ENCODE assay signal across 9 cellular contexts in the genomic region with DNA sequence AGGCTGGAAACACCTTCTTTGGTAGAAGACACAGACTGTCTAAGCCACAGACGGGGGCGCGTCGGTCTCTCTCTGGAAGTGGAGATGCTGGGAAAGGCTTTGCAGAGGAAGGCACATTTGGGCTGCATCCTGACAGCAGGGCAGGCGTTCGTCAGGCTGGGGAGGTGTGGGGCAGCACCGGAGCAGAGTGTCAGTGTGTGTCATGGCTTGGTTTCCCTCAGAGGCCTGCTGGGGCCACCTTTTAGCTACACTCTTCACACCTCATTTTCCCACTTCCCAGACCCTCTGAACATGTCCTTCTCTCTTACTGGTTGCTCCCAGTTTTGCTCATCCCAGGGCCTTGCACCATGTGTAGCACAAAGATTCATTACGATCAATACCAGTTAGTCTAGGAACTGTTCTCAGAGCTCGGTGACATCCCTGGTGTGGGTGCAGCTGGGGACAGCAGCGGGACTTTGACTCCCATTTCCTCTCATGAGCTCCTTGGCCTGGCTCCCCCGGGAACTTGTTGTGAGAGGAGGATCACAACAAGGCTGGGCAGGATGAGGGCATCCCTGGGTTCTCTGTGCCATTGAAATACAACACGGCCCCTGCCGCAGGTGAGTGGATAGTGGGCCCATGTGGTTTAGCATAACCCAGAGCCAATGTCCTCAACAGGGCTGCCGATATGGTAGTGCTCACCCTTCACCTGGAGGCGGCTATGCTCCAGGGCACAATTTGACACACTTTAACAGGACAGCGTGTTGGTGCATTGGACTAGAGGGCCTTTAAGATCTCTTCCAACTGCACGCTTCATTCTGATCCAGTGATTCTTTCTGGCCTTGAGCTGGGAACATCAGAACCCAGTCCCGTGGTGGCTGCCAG. TPM values are rescaled to one million over a fixed set of nuclear protein-coding genes. Genes with fewer than 3 reads are reported as not detected.
A peak's percentile ranks its signal among the peaks of the same experiment; 100 is the strongest.
DNase-seq lines count a peak whose midpoint lies in the region; ATAC-seq and TF ChIP-seq lines count a peak whose summit lies in the region.
"Had no signal": no experiment of that assay in that cellular context is flagged by ENCODE, and none has a peak within 500 bp of the region (broad histone marks: within the 10 kb centered on the region; RNA-seq: fewer than 3 reads in every experiment).

No MANE protein-coding gene starts in this region.

- H3K9me3 ChIP-seq in testis, result no peaks in the 10 kb centered on the region
- H3K9me3 ChIP-seq in hepatocyte (ENCODE audit: low read depth), result no peaks in the 10 kb centered on the region

- H3K9me3 Mint-ChIP-seq in activated naive CD4-positive, alpha-beta T cell treated with anti-CD3 and anti-CD28 coated beads, Interleukin-2, amount 50 U/mL, for 24 hours, result no peaks in the 10 kb centered on the region
- no peaks in the 10 kb centered on the region for H3K9me3 Mint-ChIP-seq in activated CD4-positive, alpha-beta memory T cell treated with anti-CD3 and anti-CD28 coated beads, Interleukin-2, amount 10 ng/mL, durations not matched to agents 7 days and 5 days

- no peak overlapping the region for H2AFZ ChIP-seq in hepatocyte

- H3K36me3 ChIP-seq in testis (ENCODE audit: low read depth, missing control alignments), result no peaks in the 10 kb centered on the region
- no peaks in the 10 kb centered on the region for H3K36me3 ChIP-seq in hepatocyte (replicated peaks; ENCODE audit: insufficient read depth, low read depth)
- H3K36me3 ChIP-seq: WERI-Rb-1 had no signal

- no peaks in the 10 kb centered on the region for H3K36me3 Mint-ChIP-seq in activated naive CD4-positive, alpha-beta T cell treated with anti-CD3 and anti-CD28 coated beads, Interleukin-2, amount 50 U/mL, for 24 hours
- H3K36me3 Mint-ChIP-seq in activated CD4-positive, alpha-beta memory T cell treated with anti-CD3 and anti-CD28 coated beads, Interleukin-2, amount 10 ng/mL, durations not matched to agents 7 days and 5 days (ENCODE audit: low read depth), result no peaks in the 10 kb centered on the region

- H3K27me3 ChIP-seq in testis, result no peaks in the 10 kb centered on the region
- no peaks in the 10 kb centered on the region for H3K27me3 ChIP-seq in hepatocyte

- TF ChIP-seq CTCF in testis (IDR thresholded peaks at IDR 0.05) (no peak), hepatocyte (IDR thresholded peaks at IDR 0.05; ENCODE audit: poor library complexity) (no peak)

- POLR2A ChIA-PET in activated CD4-positive, alpha-beta memory T cell treated with anti-CD3 and anti-CD28 coated beads, Interleukin-2, amount 10 ng/mL, durations not matched to agents 7 days and 5 days (lab: Charles Lee), result interaction anchor here (1.2 to 2.5 kb wide), 7 partner anchors 9 to 54 kb away, joined by 4 to 11 read pairs (median 9); a partner anchor contains a TSS

- peaks cover 16% of the 10 kb centered on the region for H3K4me1 ChIP-seq in testis
- peaks cover 12% of the 10 kb centered on the region for H3K4me1 ChIP-seq in hepatocyte (ENCODE audit: insufficient read depth)

- DNase-seq in activated naive CD4-positive, alpha-beta T cell (lab: John Stamatoyannopoulos, UW), result no peak
- DNase-seq in activated CD4-positive, alpha-beta memory T cell treated with anti-CD3 and anti-CD28 coated beads, Interleukin-2, amount 10 ng/mL, durations not matched to agents 7 days and 5 days, result no peak
- DNase-seq in testis (peak; percentile 55), hepatocyte (ENCODE audit: low spot score) (no peak), NCI-H187 treated with DMSO at 0.1 percent for 48 hours (lab: John Stamatoyannopoulos, UW) (no peak), erythroblast (lab: John Stamatoyannopoulos, UW) (no peak)

- no peak for TF ChIP-seq POLR2A in testis (IDR thresholded peaks at IDR 0.05)
- TF ChIP-seq POLR2A in erythroblast (IDR thresholded peaks at IDR 0.05; ENCODE audit: low read length), result no peak

- intact Hi-C loops in testis (cut with DNase I; ENCODE audit: low total_unique reads), result no loop called here

- H3K4me3 ChIP-seq in testis, result no peak overlapping the region
- no peak overlapping the region for H3K4me3 ChIP-seq in hepatocyte

- peak overlapping the region in 1 of 2 donors; percentile 70 for H3K27ac ChIP-seq in testis
- no peak overlapping the region for H3K27ac ChIP-seq in hepatocyte
- H3K27ac ChIP-seq: WERI-Rb-1 had no signal

- no peaks in the 10 kb centered on the region for H3K9me2 ChIP-seq in hepatocyte (replicated peaks; ENCODE audit: insufficient read depth)

- no peak overlapping the region for H3K4me2 ChIP-seq in hepatocyte

- H4K20me1 ChIP-seq in hepatocyte (ENCODE audit: insufficient read depth, poor library complexity, severe bottlenecking), result no peaks in the 10 kb centered on the region

- ATAC-seq in HG02763 (IDR thresholded peaks at IDR 0.05; ENCODE audit: unreplicated experiment), result peak; percentile 22

- H3K27me3 Mint-ChIP-seq in activated naive CD4-positive, alpha-beta T cell treated with anti-CD3 and anti-CD28 coated beads, Interleukin-2, amount 50 U/mL, for 24 hours, result no peaks in the 10 kb centered on the region
- peaks cover 3% of the 10 kb centered on the region for H3K27me3 Mint-ChIP-seq in activated CD4-positive, alpha-beta memory T cell treated with anti-CD3 and anti-CD28 coated beads, Interleukin-2, amount 10 ng/mL, durations not matched to agents 7 days and 5 days

- 64 to 79% methylated on average over 18 of the region's 18 CpGs for WGBS in testis, 2 donors
- 84% methylated on average over 18 of the region's 18 CpGs for WGBS in hepatocyte (ENCODE audit: low lambda C conversion rate, missing lambda C conversion rate)

- CTCF ChIA-PET in activated CD4-positive, alpha-beta memory T cell treated with anti-CD3 and anti-CD28 coated beads, Interleukin-2, amount 10 ng/mL, durations not matched to agents 7 days and 5 days (lab: Charles Lee), result interaction anchor here (1.0 to 2.8 kb wide), 8 partner anchors 9 to 53 kb away, joined by 3 to 24 read pairs (median 4); a partner anchor contains a TSS

- no peaks in the 10 kb centered on the region for H3K79me2 ChIP-seq in hepatocyte

- peaks cover 80% of the 10 kb centered on the region for H3K4me1 Mint-ChIP-seq in activated naive CD4-positive, alpha-beta T cell treated with anti-CD3 and anti-CD28 coated beads, Interleukin-2, amount 50 U/mL, for 24 hours
- H3K4me1 Mint-ChIP-seq in activated CD4-positive, alpha-beta memory T cell treated with anti-CD3 and anti-CD28 coated beads, Interleukin-2, amount 10 ng/mL, durations not matched to agents 7 days and 5 days, result peaks cover 58% of the 10 kb centered on the region

- peak overlapping the region; percentile 75 for H3K4me3 Mint-ChIP-seq in activated naive CD4-positive, alpha-beta T cell treated with anti-CD3 and anti-CD28 coated beads, Interleukin-2, amount 50 U/mL, for 24 hours
- no peak overlapping the region for H3K4me3 Mint-ChIP-seq in activated CD4-positive, alpha-beta memory T cell treated with anti-CD3 and anti-CD28 coated beads, Interleukin-2, amount 10 ng/mL, durations not matched to agents 7 days and 5 days

- H3K27ac Mint-ChIP-seq in activated naive CD4-positive, alpha-beta T cell treated with anti-CD3 and anti-CD28 coated beads, Interleukin-2, amount 50 U/mL, for 24 hours, result peak overlapping the region; percentile 97
- peak overlapping the region; percentile 2 for H3K27ac Mint-ChIP-seq in activated CD4-positive, alpha-beta memory T cell treated with anti-CD3 and anti-CD28 coated beads, Interleukin-2, amount 10 ng/mL, durations not matched to agents 7 days and 5 days

RNA-seq across cellular contexts. Expression of a gene that starts 33.0 kb away (rescaled TPM):
- total RNA-seq in activated CD4-positive, alpha-beta memory T cell treated with anti-CD3 and anti-CD28 coated beads, Interleukin-2, amount 10 ng/mL, durations not matched to agents 7 days and 5 days, result 100 to 1,000 TPM in 1 of 2 experiments, 10 to 100 TPM in 1; 96.7 to 102 TPM
- total RNA-seq in testis (10 to 100 TPM; 80.3 to 81.6 TPM), hepatocyte (103 and 116 TPM in 2 replicates)
- polyA plus RNA-seq in testis (ENCODE audit: insufficient read depth, low read depth, low replicate concordance) (86.4 TPM), hepatocyte (99.9 and 109 TPM in 2 replicates)

RNA-seq across cellular contexts. Expression of a gene that starts 49.4 kb away (rescaled TPM):
- total RNA-seq in activated CD4-positive, alpha-beta memory T cell treated with anti-CD3 and anti-CD28 coated beads, Interleukin-2, amount 10 ng/mL, durations not matched to agents 7 days and 5 days, result 10 to 100 TPM; 43.3 to 44.6 TPM
- total RNA-seq in testis (1 to 10 TPM in 1 of 2 donors, under 1 TPM in 1; 0.87 to 1.3 TPM), hepatocyte (0.16 and 2.8 TPM in 2 replicates)
- polyA plus RNA-seq in testis (ENCODE audit: insufficient read depth, low read depth, low replicate concordance) (1.5 TPM), hepatocyte (2.9 and 4.1 TPM in 2 replicates)

RNA-seq across cellular contexts. Expression of a gene that starts 50.3 kb away (rescaled TPM):
- total RNA-seq in activated CD4-positive, alpha-beta memory T cell treated with anti-CD3 and anti-CD28 coated beads, Interleukin-2, amount 10 ng/mL, durations not matched to agents 7 days and 5 days, result not detected
- total RNA-seq in testis (1 to 10 TPM; 1.2 to 3.1 TPM), hepatocyte (1.8 and 2.8 TPM in 2 replicates)
- polyA plus RNA-seq in testis (ENCODE audit: insufficient read depth, low read depth, low replicate concordance) (1.0 TPM), hepatocyte (1.5 and 2.1 TPM in 2 replicates)

Comparison
In these comparisons a context has a peak if more than half of its experiments do, and no peak if none do; other contexts are left out.
1. RNA of a gene that starts 49.4 kb away (total RNA-seq): 43.3 to 44.6 TPM in activated CD4-positive, alpha-beta memory T cell treated with anti-CD3 and anti-CD28 coated beads, Interleukin-2, amount 10 ng/mL, durations not matched to agents 7 days and 5 days; 0.16 to 2.8 TPM in hepatocyte and 0.87 to 1.3 TPM in testis; every median in the first group is over 10 times any median in the second.